17 cellular contexts compared by ENCODE assay signal in the genomic region with DNA sequence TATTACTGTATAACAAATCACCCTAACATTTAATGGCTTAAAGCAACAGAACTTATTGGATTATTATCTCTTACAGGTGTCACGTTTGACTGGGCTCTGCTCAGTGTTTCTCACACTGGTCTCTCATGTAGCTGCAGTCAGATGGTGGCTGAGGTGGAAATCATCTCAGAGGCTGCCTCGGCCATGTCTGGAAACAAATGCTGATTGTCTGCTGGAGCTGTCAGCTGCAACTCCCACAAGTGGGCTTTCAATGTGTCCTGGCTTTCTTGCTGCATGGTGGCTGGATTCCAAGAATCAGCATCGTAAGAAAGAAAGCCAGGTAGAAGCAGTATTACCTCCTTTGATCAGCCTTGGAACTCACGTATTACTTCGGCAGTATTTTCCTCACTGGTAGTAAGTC.
DNase-seq lines count a peak whose midpoint lies in the region; ATAC-seq, FAIRE-seq and TF ChIP-seq lines count a peak whose summit lies in the region.
"Had no signal": no experiment of that assay in that cellular context is flagged by ENCODE, and none has a peak within 500 bp of the region (broad histone marks: within the 10 kb centered on the region; RNA-seq: fewer than 3 reads in every experiment).

No MANE protein-coding gene starts in this region.

- FAIRE-seq in GM19239 (lab: Jason Lieb, UNC): no peak
- FAIRE-seq: H54 had no signal

- no peak overlapping the region for H3K4me3 Mint-ChIP-seq in activated CD8-positive, alpha-beta T cell treated with anti-CD3 and anti-CD28 coated beads for 36 hours
- H3K4me3 Mint-ChIP-seq: CD14-positive monocyte; CD4-positive, alpha-beta memory T cell had no signal

- CTCF ChIA-PET in activated CD8-positive, alpha-beta T cell treated with anti-CD3 and anti-CD28 coated beads for 36 hours (lab: Charles Lee): no interaction called here

- intact Hi-C loops in activated CD8-positive, alpha-beta T cell treated with anti-CD3 and anti-CD28 coated beads for 36 hours (cut with micrococcal nuclease): no loop called here

- no peak overlapping the region for H3K27ac Mint-ChIP-seq in activated CD8-positive, alpha-beta T cell treated with anti-CD3 and anti-CD28 coated beads for 36 hours
- H3K27ac Mint-ChIP-seq: CD14-positive monocyte; CD4-positive, alpha-beta memory T cell had no signal

- no peak for ATAC-seq in activated CD8-positive, alpha-beta T cell treated with anti-CD3 and anti-CD28 coated beads for 36 hours
- ATAC-seq: A549 had no signal

- no peaks in the 10 kb centered on the region for H3K9me3 Mint-ChIP-seq in activated CD8-positive, alpha-beta T cell treated with anti-CD3 and anti-CD28 coated beads for 36 hours

- H3K27me3 Mint-ChIP-seq in activated CD8-positive, alpha-beta T cell treated with anti-CD3 and anti-CD28 coated beads for 36 hours: no peaks in the 10 kb centered on the region
- H3K27me3 Mint-ChIP-seq: CD4-positive, alpha-beta memory T cell had no signal

- no peak for TF ChIP-seq CTCF in activated CD8-positive, alpha-beta T cell treated with anti-CD3 and anti-CD28 coated beads for 36 hours (IDR thresholded peaks at IDR 0.05)

- H3K36me3 Mint-ChIP-seq in activated CD8-positive, alpha-beta T cell treated with anti-CD3 and anti-CD28 coated beads for 36 hours (ENCODE audit: low read depth): no peaks in the 10 kb centered on the region
- H3K36me3 Mint-ChIP-seq: CD14-positive monocyte; CD4-positive, alpha-beta memory T cell had no signal

- DNase-seq in Ammon's horn (ENCODE audit: low spot score): peak; percentile 36
- peak; percentile 49 for DNase-seq in globus pallidus (ENCODE audit: low spot score)
- peak; percentile 21 for DNase-seq in midbrain (lab: John Stamatoyannopoulos, UW)
- peak; percentile 21 for DNase-seq in superior temporal gyrus (ENCODE audit: extremely low spot score)
- DNase-seq in activated CD4-positive, alpha-beta T cell treated with anti-CD3 and anti-CD28 coated beads, Interleukin-2, amount 50 U/mL, for 48 hours: no peak
- no peak for DNase-seq in activated CD8-positive, alpha-beta T cell treated with anti-CD3 and anti-CD28 coated beads for 36 hours
- no peak for DNase-seq in GM19239 (ENCODE audit: insufficient read length, low spot score)
- DNase-seq: AML-193; Calu3; CD4-positive, alpha-beta memory T cell; DMS79 treated with DMSO at 0.1 percent for 48 hours; GF-D8; GM23248; HCEC 1CT had no signal

- no peaks in the 10 kb centered on the region for H3K4me1 Mint-ChIP-seq in activated CD8-positive, alpha-beta T cell treated with anti-CD3 and anti-CD28 coated beads for 36 hours (ENCODE audit: low read depth)
- H3K4me1 Mint-ChIP-seq: CD14-positive monocyte; CD4-positive, alpha-beta memory T cell had no signal

- POLR2A ChIA-PET in activated CD8-positive, alpha-beta T cell treated with anti-CD3 and anti-CD28 coated beads for 36 hours (lab: Charles Lee): no interaction called here

Comparison
In these comparisons a context has a peak if more than half of its experiments do, and no peak if none do; other contexts are left out.
1. DNase-seq: peak in Ammon's horn (single experiment), globus pallidus (single experiment), midbrain (single experiment) and superior temporal gyrus (single experiment); none in activated CD4-positive, alpha-beta T cell treated with anti-CD3 and anti-CD28 coated beads, Interleukin-2, amount 50 U/mL, for 48 hours (0 of 2), activated CD8-positive, alpha-beta T cell treated with anti-CD3 and anti-CD28 coated beads for 36 hours (single experiment) and GM19239 (single experiment).